26 cellular contexts compared by ENCODE assay signal in genomic region chr12:92737855-92738850, GRCh38. TPM values are rescaled to one million over a fixed set of nuclear protein-coding genes. Genes with fewer than 3 reads are reported as not detected.
"Had no signal": no experiment of that assay in that cellular context is flagged by ENCODE, and none has a peak within 500 bp of the region (broad histone marks: within the 10 kb centered on the region; RNA-seq: fewer than 3 reads in every experiment).

No MANE protein-coding gene starts in this region.

- H3K4me3 ChIP-seq: K562, Peyer's patch, SJSA1 had no signal

- H3K36me3 ChIP-seq: Peyer's patch, SJSA1, WERI-Rb-1 had no signal

- H3K9me3 Mint-ChIP-seq: activated CD8-positive, alpha-beta T cell treated with anti-CD3 and anti-CD28 coated beads for 36 hours; activated naive CD4-positive, alpha-beta T cell treated with anti-CD3 and anti-CD28 coated beads, Interleukin-2, amount 10 ng/mL, durations not matched to agents 7 days and 5 days; activated T-helper 2 cell treated with anti-CD3 and anti-CD28 coated beads, Interferon-gamma antibody, Interleukin-2, Interleukin-4, amounts not matched to agents 10 μg/mL and 5 μg/mL and 100 μg/mL, durations not matched to agents 14 hours and 24 hours and 36 hours; T-helper 2 cell treated with Interferon-gamma antibody and Interleukin-4, amounts not matched to agents 5 μg/mL and 100 μg/mL, for 36 hours had no signal

- H3K4me1 Mint-ChIP-seq: activated naive CD4-positive, alpha-beta T cell treated with anti-CD3 and anti-CD28 coated beads, Interleukin-2, amount 10 ng/mL, durations not matched to agents 7 days and 5 days had no signal

- H3K27ac Mint-ChIP-seq: activated CD8-positive, alpha-beta T cell treated with anti-CD3 and anti-CD28 coated beads for 36 hours; activated naive CD4-positive, alpha-beta T cell treated with anti-CD3 and anti-CD28 coated beads, Interleukin-2, amount 10 ng/mL, durations not matched to agents 7 days and 5 days; activated naive CD8-positive, alpha-beta T cell treated with anti-CD3 and anti-CD28 coated beads for 36 hours; activated T-helper 2 cell treated with anti-CD3 and anti-CD28 coated beads, Interferon-gamma antibody, Interleukin-2, Interleukin-4, amounts not matched to agents 10 μg/mL and 5 μg/mL and 100 μg/mL, durations not matched to agents 14 hours and 24 hours and 36 hours; T-helper 2 cell treated with Interferon-gamma antibody and Interleukin-4, amounts not matched to agents 5 μg/mL and 100 μg/mL, for 36 hours had no signal

- H3K4me1 ChIP-seq: Peyer's patch, SJSA1 had no signal

- H3K4me3 Mint-ChIP-seq: activated CD8-positive, alpha-beta T cell treated with anti-CD3 and anti-CD28 coated beads for 36 hours; activated naive CD4-positive, alpha-beta T cell treated with anti-CD3 and anti-CD28 coated beads, Interleukin-2, amount 10 ng/mL, durations not matched to agents 7 days and 5 days; activated naive CD8-positive, alpha-beta T cell treated with anti-CD3 and anti-CD28 coated beads for 36 hours; activated T-cell treated with anti-CD3 and anti-CD28 coated beads, Interleukin-2, amount 50 U/mL, for 72 hours; T-helper 2 cell treated with Interferon-gamma antibody and Interleukin-4, amounts not matched to agents 5 μg/mL and 100 μg/mL, for 36 hours had no signal

- ATAC-seq: activated CD4-positive, CD25-positive, alpha-beta regulatory T cell treated with anti-CD3 and anti-CD28 coated beads, Interleukin-2, amount 50 U/mL, for 24 hours; activated CD8-positive, alpha-beta T cell treated with anti-CD3 and anti-CD28 coated beads for 36 hours; activated T-cell treated with anti-CD3 and anti-CD28 coated beads, Interleukin-2, amount 50 U/mL, for 72 hours had no signal

- H3K9me3 ChIP-seq: Peyer's patch, SJSA1 had no signal

- DNase-seq: activated CD4-positive, alpha-beta T cell treated with anti-CD3 and anti-CD28 coated beads for 4 hours; activated CD8-positive, alpha-beta memory T cell treated with anti-CD3 and anti-CD28 coated beads, Interleukin-2, amount 50 U/mL, for 4 hours; activated CD8-positive, alpha-beta T cell treated with anti-CD3 and anti-CD28 coated beads for 36 hours; activated gamma-delta T cell treated with Interleukin-2 at 50 U/mL for 16 hours; activated naive CD4-positive, alpha-beta T cell treated with anti-CD3 and anti-CD28 coated beads, Interleukin-2, amount 10 ng/mL, durations not matched to agents 7 days and 5 days; activated naive CD8-positive, alpha-beta T cell treated with anti-CD3 and anti-CD28 coated beads for 36 hours; activated T-cell treated with anti-CD3 and anti-CD28 coated beads, Interleukin-2, amount 50 U/mL, for 72 hours; NCI-H1105 treated with DMSO at 0.1 percent for 48 hours; NCI-H1436 treated with DMSO at 0.1 percent for 48 hours; NCI-H187; NCI-H2081 treated with DMSO at 0.1 percent for 48 hours; NCI-H524 treated with DMSO at 0.1 percent for 48 hours; NCI-H748 treated with DMSO at 0.1 percent for 48 hours; NK-92 treated with Interleukin-12 subunit alpha and Interleukin-12 subunit beta, amount 100 ng/mL, for 24 hours; Peyer's patch; Right ventricle myocardium superior; SW 1271; WERI-Rb-1 had no signal

- H3K36me3 Mint-ChIP-seq: activated naive CD4-positive, alpha-beta T cell treated with anti-CD3 and anti-CD28 coated beads, Interleukin-2, amount 10 ng/mL, durations not matched to agents 7 days and 5 days; activated naive CD8-positive, alpha-beta T cell treated with anti-CD3 and anti-CD28 coated beads for 36 hours had no signal

- H3K27me3 ChIP-seq: Peyer's patch, SJSA1 had no signal

- H3K27ac ChIP-seq: Peyer's patch, RWPE1, SJSA1, WERI-Rb-1 had no signal

- H3K27me3 Mint-ChIP-seq: activated CD8-positive, alpha-beta T cell treated with anti-CD3 and anti-CD28 coated beads for 36 hours; activated naive CD8-positive, alpha-beta T cell treated with anti-CD3 and anti-CD28 coated beads for 36 hours had no signal

RNA-seq across cellular contexts. Expression of gene PLEKHG7, which starts 35.4 kb away (rescaled TPM):
- total RNA-seq: activated CD8-positive, alpha-beta T cell treated with anti-CD3 and anti-CD28 coated beads for 36 hours; activated naive CD8-positive, alpha-beta T cell treated with anti-CD3 and anti-CD28 coated beads for 36 hours; activated T-cell treated with anti-CD3 and anti-CD28 coated beads, Interleukin-2, amount 50 U/mL, for 72 hours; activated T-helper 2 cell treated with anti-CD3 and anti-CD28 coated beads, Interferon-gamma antibody, Interleukin-2, Interleukin-4, amounts not matched to agents 10 μg/mL and 5 μg/mL and 100 μg/mL, durations not matched to agents 14 hours and 24 hours and 36 hours; cardiac septum; K562; Right ventricle myocardium superior; SJSA1; T-helper 1 cell treated with Interleukin-12 subunit alpha and Interleukin-12 subunit beta and Interleukin-4 antibody, amounts not matched to agents 30 ng/mL and 1 ng/mL, for 36 hours had no signal
